Comparison of ENCODE assay signal across 8 cellular contexts in genomic region chr12:92146865-92147264, GRCh38. TPM values are rescaled to one million over a fixed set of nuclear protein-coding genes. Genes with fewer than 3 reads are reported as not detected.
DNase-seq lines count a peak whose midpoint lies in the region; ATAC-seq and TF ChIP-seq lines count a peak whose summit lies in the region.

No MANE protein-coding gene starts in this region.

- H3K27ac ChIP-seq in CD8-positive, alpha-beta memory T cell (ENCODE audit: low read depth, low read length) = peak overlapping the region; percentile 98
- H3K27ac ChIP-seq in effector memory CD4-positive, alpha-beta T cell (ENCODE audit: insufficient read depth, low read length, poor library complexity, severe bottlenecking) = peak overlapping the region; percentile 93
- peak overlapping the region; percentile 98 for H3K27ac ChIP-seq in neutrophil

- peak overlapping the region; percentile 95 to 100 (median 100) for H3K4me3 Mint-ChIP-seq in CD8-positive, alpha-beta memory T cell

- ATAC-seq in GM21825 (IDR thresholded peaks at IDR 0.05; ENCODE audit: unreplicated experiment) (no peak), HG02798 (IDR thresholded peaks at IDR 0.05; ENCODE audit: poor library complexity, unreplicated experiment) (no peak)

- peak overlapping the region; percentile 92 for H3K4me3 ChIP-seq in CD8-positive, alpha-beta memory T cell (ENCODE audit: low read length)
- H3K4me3 ChIP-seq in effector memory CD4-positive, alpha-beta T cell (ENCODE audit: insufficient read depth, low read depth, low read length, poor library complexity, severe bottlenecking) = peak overlapping the region; percentile 90
- peak overlapping the region; percentile 80 to 96 for H3K4me3 ChIP-seq in neutrophil (ENCODE audit: low read depth in 1 of 2, low read length in 1 of 2)

- peaks cover 22 to 27% (median 25%) of the 10 kb centered on the region in 3 donors for H3K4me1 Mint-ChIP-seq in CD8-positive, alpha-beta memory T cell

- POLR2A ChIA-PET in CD8-positive, alpha-beta memory T cell (lab: Charles Lee) = interaction anchor here (0.5 to 5.9 kb wide), 18 partner anchors 9 to 568 kb away, joined by 3 to 78 read pairs (median 10); no protein-coding TSS in a partner anchor

- H3K4me1 ChIP-seq in CD8-positive, alpha-beta memory T cell (ENCODE audit: insufficient read depth, low read length) = peaks cover 16% of the 10 kb centered on the region
- H3K4me1 ChIP-seq in effector memory CD4-positive, alpha-beta T cell (ENCODE audit: control insufficient read depth, insufficient read depth, low read length, poor library complexity, severe bottlenecking) = no peaks in the 10 kb centered on the region
- peaks cover 0 to 36% of the 10 kb centered on the region in 2 experiments for H3K4me1 ChIP-seq in neutrophil (ENCODE audit: control insufficient read depth in 1 of 2, insufficient read depth in 1 of 2, low read depth in 1 of 2, low read length in 1 of 2)

- H3K27me3 ChIP-seq in CD8-positive, alpha-beta memory T cell (ENCODE audit: insufficient read depth, low read length, poor library complexity, severe bottlenecking) = no peaks in the 10 kb centered on the region
- no peaks in the 10 kb centered on the region for H3K27me3 ChIP-seq in effector memory CD4-positive, alpha-beta T cell (replicated peaks; ENCODE audit: control insufficient read depth, insufficient read depth, low read length, poor library complexity, severe bottlenecking)
- H3K27me3 ChIP-seq in neutrophil = no peaks in the 10 kb centered on the region

- CTCF ChIA-PET in CD8-positive, alpha-beta memory T cell (lab: Charles Lee) = interaction anchor here (1.1 to 5.1 kb wide), 9 partner anchors 20 to 765 kb away, joined by 3 to 26 read pairs (median 8); no protein-coding TSS in a partner anchor

- H3K9me3 ChIP-seq in CD8-positive, alpha-beta memory T cell (ENCODE audit: low read length) = no peaks in the 10 kb centered on the region
- H3K9me3 ChIP-seq in effector memory CD4-positive, alpha-beta T cell (ENCODE audit: control insufficient read depth, low read length) = no peaks in the 10 kb centered on the region
- H3K9me3 ChIP-seq in neutrophil = no peaks in the 10 kb centered on the region

- H3K9me3 Mint-ChIP-seq in CD8-positive, alpha-beta memory T cell = peaks cover 0 to 8% (median 2%) of the 10 kb centered on the region in 5 donors

- peaks cover 31 to 55% (median 39%) of the 10 kb centered on the region in 3 donors for H3K36me3 Mint-ChIP-seq in CD8-positive, alpha-beta memory T cell

- peaks cover 34% of the 10 kb centered on the region for H3K36me3 ChIP-seq in CD8-positive, alpha-beta memory T cell (ENCODE audit: insufficient read depth, low read length)
- peaks cover 33% of the 10 kb centered on the region for H3K36me3 ChIP-seq in effector memory CD4-positive, alpha-beta T cell (ENCODE audit: control insufficient read depth, insufficient read depth, low read length)
- peaks cover 23% of the 10 kb centered on the region for H3K36me3 ChIP-seq in neutrophil

- TF ChIP-seq CTCF in neutrophil (IDR thresholded peaks at IDR 0.05) = no peak

- peak in 1 of 5 donors; percentile 30 for DNase-seq in CD8-positive, alpha-beta memory T cell
- DNase-seq in NAMALWA (ENCODE audit: low spot score) (peak; percentile 40), NCI-H446 treated with DMSO at 0.1 percent for 48 hours (lab: John Stamatoyannopoulos, UW) (no peak), GF-D8 (lab: John Stamatoyannopoulos, UW) (no peak)
- no peak for DNase-seq in effector memory CD4-positive, alpha-beta T cell

- peaks cover 0 to 14% of the 10 kb centered on the region in 2 donors for H3K27me3 Mint-ChIP-seq in CD8-positive, alpha-beta memory T cell

- H3K27ac Mint-ChIP-seq in CD8-positive, alpha-beta memory T cell = peak overlapping the region; percentile 90 to 100 (median 98)

RNA-seq across cellular contexts. Expression of gene BTG1, which starts 1.2 kb away (rescaled TPM):
- 100 to 1,000 TPM in 1 of 2 experiments, 10 to 100 TPM in 1; 98.3 to 103 TPM for total RNA-seq in CD8-positive, alpha-beta memory T cell
- 748 TPM for polyA plus RNA-seq in CD8-positive, alpha-beta memory T cell
